In genomic region chr9:121075251-121076036, GRCh38 we compare ENCODE assay signal across 8 cellular contexts. TPM values are rescaled to one million over a fixed set of nuclear protein-coding genes. Genes with fewer than 3 reads are reported as not detected.
DNase-seq lines count a peak whose midpoint lies in the region; ATAC-seq and TF ChIP-seq lines count a peak whose summit lies in the region.

No MANE protein-coding gene starts in this region.

- H3K27me3 Mint-ChIP-seq in CD14-positive monocyte (ENCODE audit: low read depth in 3 of 3): no peaks in the 10 kb centered on the region

- H3K36me3 ChIP-seq in SU-DHL-6 (ENCODE audit: low read length) (peaks cover 2% of the 10 kb centered on the region; the same call in 1 of the 2 replicates), osteoblast (ENCODE audit: insufficient read depth, low read length) (no peaks in the 10 kb centered on the region)

- intact Hi-C loops in CD14-positive monocyte (cut with micrococcal nuclease): no loop called here

- peaks cover 53% of the 10 kb centered on the region for H3K4me1 Mint-ChIP-seq in CD14-positive monocyte

- H3K4me3 ChIP-seq in SU-DHL-6 (ENCODE audit: insufficient read depth, low read length, poor library complexity, severe bottlenecking) (peak overlapping the region; percentile 88), osteoblast (ENCODE audit: insufficient read depth, low read length) (peak overlapping the region; percentile 96)

- H3K9ac ChIP-seq in SU-DHL-6 (ENCODE audit: low read length): peak overlapping the region; percentile 96

- no peak for DNase-seq in CD14-positive monocyte (ENCODE audit: low spot score)
- no peak for DNase-seq in epithelial cell of prostate (ENCODE audit: low read depth, low spot score)
- peak; percentile 19 for DNase-seq in osteoblast (ENCODE audit: insufficient read length, low spot score, missing footprints)
- no peak for DNase-seq in activated gamma-delta T cell treated with Interleukin-2 at 50 U/mL for 16 hours

- H3K27me3 ChIP-seq in SU-DHL-6 (ENCODE audit: low read length) (no peaks in the 10 kb centered on the region), osteoblast (ENCODE audit: insufficient read depth, low read length) (no peaks in the 10 kb centered on the region)

- peak overlapping the region; percentile 98 for H3K4me2 ChIP-seq in SU-DHL-6 (ENCODE audit: low read depth, low read length, poor library complexity, severe bottlenecking)
- H3K4me2 ChIP-seq in osteoblast (ENCODE audit: insufficient read depth, low read length): peak overlapping the region; percentile 94

- H3F3A ChIP-seq in SU-DHL-6 (ENCODE audit: insufficient read depth): peaks cover 36% of the 10 kb centered on the region

- no peaks in the 10 kb centered on the region for H3K9me2 ChIP-seq in SU-DHL-6 (replicated peaks; ENCODE audit: insufficient read depth, low read length)

- H3K4me1 ChIP-seq in osteoblast (ENCODE audit: insufficient read depth, low read length): peaks cover 27% of the 10 kb centered on the region

- peak; percentile 6 for ATAC-seq in GM18867 (IDR thresholded peaks at IDR 0.05; ENCODE audit: unreplicated experiment)
- ATAC-seq in HG03196 (IDR thresholded peaks at IDR 0.05; ENCODE audit: unreplicated experiment): peak; percentile 8
- ATAC-seq in HG03175 (IDR thresholded peaks at IDR 0.05; ENCODE audit: unreplicated experiment): no peak

- 0 out of 2 replicates have a peak, but pooled peaks cover 3% of the 10 kb centered on the region for H3K9me3 ChIP-seq in SU-DHL-6 (ENCODE audit: insufficient read depth, low read length)
- H3K9me3 ChIP-seq in osteoblast (ENCODE audit: low read depth, low read length): no peaks in the 10 kb centered on the region

- H2AFZ ChIP-seq in SU-DHL-6 (ENCODE audit: low read depth, low read length, severe bottlenecking): peak overlapping the region; percentile 16
- H2AFZ ChIP-seq in osteoblast (ENCODE audit: low read length): peak overlapping the region; percentile 97

- H3K4me3 Mint-ChIP-seq in CD14-positive monocyte: peak overlapping the region; percentile 97 to 99

- H3K79me2 ChIP-seq in SU-DHL-6 (ENCODE audit: insufficient read depth, low read length) (peaks cover 60% of the 10 kb centered on the region), osteoblast (ENCODE audit: insufficient read depth, low read length) (no peaks in the 10 kb centered on the region)

- peaks cover 5 to 8% of the 10 kb centered on the region in 2 donors for H3K36me3 Mint-ChIP-seq in CD14-positive monocyte

- H4K20me1 ChIP-seq in SU-DHL-6 (ENCODE audit: low read depth, low read length) (no peaks in the 10 kb centered on the region; the same call in 1 of the 2 replicates), osteoblast (ENCODE audit: insufficient read depth, low read length) (no peaks in the 10 kb centered on the region)

- H3K27ac Mint-ChIP-seq in CD14-positive monocyte: peak overlapping the region; percentile 88 to 99 (median 97)

- H3K9me3 Mint-ChIP-seq in CD14-positive monocyte: no peaks in the 10 kb centered on the region

- no peak for TF ChIP-seq CTCF in CD14-positive monocyte (IDR thresholded peaks at IDR 0.05)
- peak; percentile 9 for TF ChIP-seq CTCF in SU-DHL-6 (IDR thresholded peaks at IDR 0.05; ENCODE audit: insufficient read depth, low read length, poor library complexity, severe bottlenecking)
- no peak for TF ChIP-seq CTCF in osteoblast (IDR thresholded peaks at IDR 0.05; ENCODE audit: extremely low read depth, low read depth, low read length)

- H3K27ac ChIP-seq in SU-DHL-6 (ENCODE audit: low read depth, low read length) (peak overlapping the region; percentile 100), epithelial cell of prostate (peak overlapping the region; percentile 43), osteoblast (ENCODE audit: low read depth, low read length) (peak overlapping the region; percentile 91)

RNA-seq across cellular contexts. Expression of gene CNTRL, which starts 0.7 kb away (rescaled TPM):
- 1 to 10 TPM; 3.9 to 4.8 TPM for polyA plus RNA-seq in CD14-positive monocyte
- 7.1 and 8.7 TPM in 2 replicates for total RNA-seq in osteoblast

RNA-seq across cellular contexts. Expression of gene C5, which starts 25.4 kb away (rescaled TPM):
- 1 to 10 TPM in 1 of 2 donors, under 1 TPM in 1; 0.66 to 1.2 TPM for polyA plus RNA-seq in CD14-positive monocyte
- 5.1 and 5.6 TPM in 2 replicates for total RNA-seq in osteoblast

Comparison
In these comparisons a context has a peak if more than half of its experiments do, and no peak if none do; other contexts are left out.
1. H3K27ac ChIP-seq: peak in every context shown above with its lines; median percentile 100 in SU-DHL-6; 91 in osteoblast; 43 in epithelial cell of prostate.